Comparison of ENCODE assay signal across 9 cellular contexts in genomic region chr9:21560281-21560745, GRCh38.
DNase-seq lines count a peak whose midpoint lies in the region; ATAC-seq and TF ChIP-seq lines count a peak whose summit lies in the region.
"Had no signal": no experiment of that assay in that cellular context is flagged by ENCODE, and none has a peak within 500 bp of the region (broad histone marks: within the 10 kb centered on the region; RNA-seq: fewer than 3 reads in every experiment).

No MANE protein-coding gene starts in this region.

- H3K4me3 Mint-ChIP-seq in Caco-2 (ENCODE audit: unreplicated experiment) = peak overlapping the region; percentile 84

- peak; percentile 2; the same call in 1 of the 3 replicates for ATAC-seq in RWPE2 (ENCODE audit: low read depth)

- no peak for TF ChIP-seq POLR2A in ovary (IDR thresholded peaks at IDR 0.05)

- CTCF ChIA-PET in Caco-2 (lab: Charles Lee) = no interaction called here

- WGBS in esophagus, 2 donors = 35% methylated on average over 12 of the region's 12 CpGs
- 37 to 42% (median 38%) methylated on average over 12 of the region's 12 CpGs for WGBS in ovary, 3 donors

- peak overlapping the region; percentile 76 for H3K27ac Mint-ChIP-seq in Caco-2 (ENCODE audit: unreplicated experiment)

- intact Hi-C loops in Caco-2 (cut with micrococcal nuclease; ENCODE audit: unreplicated experiment) = no loop called here
- intact Hi-C loops in ovary (cut with DNase I) = no loop called here

- H3K9me3 ChIP-seq in Caco-2 = no peaks in the 10 kb centered on the region
- H3K9me3 ChIP-seq in RWPE2 (ENCODE audit: severe bottlenecking) = no peaks in the 10 kb centered on the region
- H3K9me3 ChIP-seq in esophagus (ENCODE audit: control insufficient read depth in 2 of 2, insufficient read depth in 1 of 2, low read depth in 1 of 2, low read length in 1 of 2) = no peaks in the 10 kb centered on the region
- H3K9me3 ChIP-seq in ovary = no peaks in the 10 kb centered on the region

- H3K27ac ChIP-seq in RWPE2 (ENCODE audit: poor library complexity, severe bottlenecking) (peak overlapping the region; percentile 98), esophagus (ENCODE audit: low read depth in 2 of 2, low read length in 1 of 2) (peak overlapping the region; percentile 72 to 75), ovary (no peak overlapping the region)

- H3K36me3 ChIP-seq in Caco-2 (ENCODE audit: control insufficient read depth, insufficient read depth, low read length) (no peaks in the 10 kb centered on the region), RWPE2 (ENCODE audit: low read depth) (peaks cover 84% of the 10 kb centered on the region), esophagus (ENCODE audit: control insufficient read depth in 2 of 2, insufficient read depth in 2 of 2, low read length in 1 of 2) (no peaks in the 10 kb centered on the region), ovary (no peaks in the 10 kb centered on the region)

- DNase-seq in Caco-2 = no peak
- DNase-seq in RWPE2 (ENCODE audit: low spot score) = no peak
- no peak for DNase-seq in ovary
- no peak for DNase-seq in NOMO-1 (lab: John Stamatoyannopoulos, UW; ENCODE audit: unreplicated experiment in 2 of 2)
- no peak for DNase-seq in activated CD4-positive, CD25-positive, alpha-beta regulatory T cell (lab: John Stamatoyannopoulos, UW)
- no peak for DNase-seq in Ammon's horn (ENCODE audit: low spot score)
- DNase-seq in RPMI8226 = no peak
- DNase-seq: NCI-H2029 had no signal

- H3K27me3 Mint-ChIP-seq in Caco-2 (ENCODE audit: insufficient read depth, unreplicated experiment) = no peaks in the 10 kb centered on the region

- H3K4me1 Mint-ChIP-seq in Caco-2 (ENCODE audit: low read depth, unreplicated experiment) = no peaks in the 10 kb centered on the region

- TF ChIP-seq CTCF in Caco-2 (IDR thresholded peaks at IDR 0.05; ENCODE audit: insufficient read depth in 1 of 2, low read depth in 1 of 2, low read length in 1 of 2, severe bottlenecking in 1 of 2, unreplicated experiment in 1 of 2) = no peak
- TF ChIP-seq CTCF in RWPE2 (IDR thresholded peaks at IDR 0.05; ENCODE audit: poor library complexity, severe bottlenecking) = no peak
- no peak for TF ChIP-seq CTCF in ovary (IDR thresholded peaks at IDR 0.05)

- TF ChIP-seq EP300 in ovary (IDR thresholded peaks at IDR 0.05) = no peak

- H3K4me3 ChIP-seq in Caco-2 (ENCODE audit: low read depth, low read length) = peak overlapping the region; percentile 88
- H3K4me3 ChIP-seq in RWPE2 (ENCODE audit: severe bottlenecking) = peak overlapping the region; percentile 86
- peak overlapping the region; percentile 79 to 89 for H3K4me3 ChIP-seq in esophagus (ENCODE audit: low read depth in 1 of 2, low read length in 2 of 2)
- H3K4me3 ChIP-seq in ovary = peak overlapping the region; percentile 42

- no peaks in the 10 kb centered on the region for H3K9me3 Mint-ChIP-seq in Caco-2 (ENCODE audit: unreplicated experiment)

- POLR2A ChIA-PET in Caco-2 (lab: Charles Lee) = interaction anchor here (2.6 kb wide), 1 partner anchor 16 kb away, joined by 13 read pairs; no protein-coding TSS in a partner anchor

- H3K27me3 ChIP-seq in Caco-2 (replicated peaks; ENCODE audit: control insufficient read depth, insufficient read depth, low read length) (no peaks in the 10 kb centered on the region), RWPE2 (ENCODE audit: insufficient read depth, poor library complexity, severe bottlenecking) (no peaks in the 10 kb centered on the region), esophagus (ENCODE audit: control insufficient read depth in 1 of 2, insufficient read depth in 2 of 2, low read length in 2 of 2) (peaks cover 0 to 4% of the 10 kb centered on the region in 2 donors), ovary (peaks cover 7% of the 10 kb centered on the region)

- H3K4me1 ChIP-seq in Caco-2 (no peaks in the 10 kb centered on the region; the same call in 1 of the 2 replicates), RWPE2 (ENCODE audit: insufficient read depth, poor library complexity, severe bottlenecking) (peaks cover 8% of the 10 kb centered on the region), esophagus (ENCODE audit: control insufficient read depth in 2 of 2, insufficient read depth in 2 of 2, low read length in 1 of 2) (no peaks in the 10 kb centered on the region), ovary (ENCODE audit: insufficient read depth) (peaks cover 4% of the 10 kb centered on the region)

- peaks cover 9% of the 10 kb centered on the region for H3K36me3 Mint-ChIP-seq in Caco-2 (ENCODE audit: insufficient read depth, unreplicated experiment)

- BruUV-seq in Caco-2 (replicated peaks; lab: Mats Ljungman, UMichigan) = TSS peak; percentile 90

Comparison
In these comparisons a context has a peak if more than half of its experiments do, and no peak if none do; other contexts are left out.
1. H3K27ac ChIP-seq: peak in RWPE2 (single experiment) and esophagus (2 of 2); none in ovary (0 of 2).
2. Peak in every context shown above with its lines, with median percentiles within 50 percentile points of each other: H3K4me3 ChIP-seq.